In the genomic region with DNA sequence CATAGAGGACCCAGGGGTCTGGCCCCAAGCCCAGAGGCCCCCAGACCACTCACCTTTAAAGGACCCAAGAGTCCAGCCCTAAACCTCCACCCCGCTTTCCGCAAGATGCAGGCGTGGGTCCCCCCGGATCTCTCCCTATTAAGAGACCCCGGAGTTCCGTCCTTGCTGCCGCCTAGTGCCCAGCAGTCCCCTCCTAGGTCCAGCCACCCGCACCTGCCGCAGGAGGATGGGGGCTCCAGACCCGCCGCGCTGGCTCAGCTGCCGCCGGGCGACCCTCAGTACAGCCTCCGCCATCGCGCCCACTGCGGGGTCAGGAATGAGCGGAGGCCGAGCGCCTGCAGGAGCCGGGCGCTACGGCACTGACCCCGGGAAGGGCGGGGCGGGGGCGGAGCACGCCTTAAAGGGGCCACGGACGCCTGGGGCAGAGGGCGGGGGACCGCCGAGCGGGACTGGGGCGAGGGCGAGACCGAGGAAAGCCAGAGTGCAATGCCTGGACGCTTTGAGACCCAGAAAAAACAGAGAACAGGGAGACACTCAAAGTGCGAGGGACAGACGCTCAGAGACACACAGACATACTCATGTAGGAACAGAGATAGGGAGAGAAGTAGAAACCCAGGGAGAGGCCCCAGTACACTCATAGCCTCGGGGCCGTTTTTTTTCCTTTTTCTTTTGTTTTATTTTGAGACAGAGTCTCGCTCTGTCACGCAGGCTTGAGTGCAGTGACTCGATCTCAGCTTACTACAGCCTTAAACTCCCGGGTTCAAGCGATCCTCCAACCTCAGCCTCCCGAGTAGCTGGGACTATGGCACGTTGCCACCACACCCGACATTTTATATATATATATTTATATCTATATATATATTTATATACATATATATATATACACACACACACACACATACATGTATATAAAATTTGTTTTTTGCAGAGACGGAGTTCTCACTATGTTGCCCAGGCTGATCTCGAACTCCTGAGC, we compare ENCODE assay signal across 8 cellular contexts. TPM values are rescaled to one million over a fixed set of nuclear protein-coding genes. Genes with fewer than 3 reads are reported as not detected.
A peak's percentile ranks its signal among the peaks of the same experiment; 100 is the strongest.
DNase-seq lines count a peak whose midpoint lies in the region; ATAC-seq, FAIRE-seq and TF ChIP-seq lines count a peak whose summit lies in the region.

A gene with protein sequence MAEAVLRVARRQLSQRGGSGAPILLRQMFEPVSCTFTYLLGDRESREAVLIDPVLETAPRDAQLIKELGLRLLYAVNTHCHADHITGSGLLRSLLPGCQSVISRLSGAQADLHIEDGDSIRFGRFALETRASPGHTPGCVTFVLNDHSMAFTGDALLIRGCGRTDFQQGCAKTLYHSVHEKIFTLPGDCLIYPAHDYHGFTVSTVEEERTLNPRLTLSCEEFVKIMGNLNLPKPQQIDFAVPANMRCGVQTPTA (minus strand): TSS at position 318 of the 976 bp plus-strand sequence. CDS start 24 bp downstream, at position 294.

- TF ChIP-seq CTCF in GM10248 (IDR thresholded peaks at IDR 0.05; ENCODE audit: control extremely low read depth, extremely low read depth, low read depth, missing control alignments) (no peak), WERI-Rb-1 (IDR thresholded peaks at IDR 0.05; ENCODE audit: low read depth, low read length) (no peak), bronchial epithelial cell (IDR thresholded peaks at IDR 0.05; ENCODE audit: insufficient read depth, low read length, severe bottlenecking) (peak; percentile 8)

- H3K4me1 ChIP-seq in skeletal muscle tissue (ENCODE audit: control insufficient read depth in 3 of 3, insufficient read depth in 3 of 3, low read length in 3 of 3): peaks cover 18 to 25% (median 23%) of the 10 kb centered on the region in 3 donors

- H3K36me3 ChIP-seq in WERI-Rb-1 (no peaks in the 10 kb centered on the region), bronchial epithelial cell (ENCODE audit: control insufficient read depth, insufficient read depth, low read length) (no peaks in the 10 kb centered on the region), skeletal muscle tissue (ENCODE audit: control insufficient read depth in 3 of 3, insufficient read depth in 3 of 3, low read length in 3 of 3) (peaks cover 0 to 2% (median 0%) of the 10 kb centered on the region in 3 donors)

- ATAC-seq in HG02571 (IDR thresholded peaks at IDR 0.05; ENCODE audit: unreplicated experiment) (peak; percentile 50), HG02938 (IDR thresholded peaks at IDR 0.05; ENCODE audit: unreplicated experiment) (no peak)

- H3K27ac ChIP-seq in WERI-Rb-1 (peak within 1 kb of the TSS; percentile 59), skeletal muscle tissue (ENCODE audit: low read depth, low read length) (peak within 1 kb of the TSS; percentile 75)

- POLR2A ChIA-PET in GM10248 (lab: Yijun Ruan, JAX): no interaction called here

- peak within 1 kb of the TSS; percentile 85 to 92 (median 89) for H3K9ac ChIP-seq in skeletal muscle tissue (ENCODE audit: low read depth in 1 of 3, low read length in 3 of 3)

- H3K4me3 ChIP-seq in WERI-Rb-1 (ENCODE audit: low read depth, low read length) (peak within 1 kb of the TSS; percentile 81), bronchial epithelial cell (ENCODE audit: low read depth, low read length) (peak within 1 kb of the TSS; percentile 85), skeletal muscle tissue (ENCODE audit: low read length in 3 of 3) (peak within 1 kb of the TSS; percentile 90 to 93 (median 91))

- peak; percentile 88 for DNase-seq in GM10248 (ENCODE audit: extremely low spot score)
- DNase-seq in NCI-H2029 treated with DMSO at 0.1 percent for 48 hours (lab: John Stamatoyannopoulos, UW): peak; percentile 33
- peak; percentile 84 for DNase-seq in WERI-Rb-1
- DNase-seq in bronchial epithelial cell (ENCODE audit: low read depth): peak; percentile 56
- DNase-seq in iPS-NIHi7 (ENCODE audit: extremely low spot score): peak; percentile 80

- no peaks in the 10 kb centered on the region for H3K27me3 ChIP-seq in WERI-Rb-1 (ENCODE audit: insufficient read depth, low read depth, severe bottlenecking)
- H3K27me3 ChIP-seq in bronchial epithelial cell (ENCODE audit: control insufficient read depth, insufficient read depth, low read length): no peaks in the 10 kb centered on the region
- H3K27me3 ChIP-seq in skeletal muscle tissue (ENCODE audit: control insufficient read depth in 3 of 3, insufficient read depth in 3 of 3, low read length in 3 of 3): no peaks in the 10 kb centered on the region

- H3K9me3 ChIP-seq in WERI-Rb-1 (ENCODE audit: severe bottlenecking) (no peaks in the 10 kb centered on the region), skeletal muscle tissue (ENCODE audit: control insufficient read depth in 3 of 3, low read length in 3 of 3) (no peaks in the 10 kb centered on the region)

- CTCF ChIA-PET in GM10248 (lab: Yijun Ruan, JAX): interaction anchor here (1.1 to 11.9 kb wide), 7 partner anchors 8 to 141 kb away, joined by 3 to 340 read pairs (median 10); a partner anchor contains a TSS

- no peak for FAIRE-seq in bronchial epithelial cell (lab: Jason Lieb, UNC)

RNA-seq across cellular contexts. Expression of the gene that starts here (rescaled TPM):
- total RNA-seq in bronchial epithelial cell: 179 and 183 TPM in 2 replicates
- 32.4 TPM for total RNA-seq in skeletal muscle tissue

Comparison
In these comparisons a context has a peak if more than half of its experiments do, and no peak if none do; other contexts are left out.
1. DNase-seq: peak in every context shown above with its lines; median percentile 88 in GM10248; 84 in WERI-Rb-1; 80 in iPS-NIHi7; 56 in bronchial epithelial cell; 33 in NCI-H2029 treated with DMSO at 0.1 percent for 48 hours.